20 cellular contexts compared by ENCODE assay signal in the genomic region with DNA sequence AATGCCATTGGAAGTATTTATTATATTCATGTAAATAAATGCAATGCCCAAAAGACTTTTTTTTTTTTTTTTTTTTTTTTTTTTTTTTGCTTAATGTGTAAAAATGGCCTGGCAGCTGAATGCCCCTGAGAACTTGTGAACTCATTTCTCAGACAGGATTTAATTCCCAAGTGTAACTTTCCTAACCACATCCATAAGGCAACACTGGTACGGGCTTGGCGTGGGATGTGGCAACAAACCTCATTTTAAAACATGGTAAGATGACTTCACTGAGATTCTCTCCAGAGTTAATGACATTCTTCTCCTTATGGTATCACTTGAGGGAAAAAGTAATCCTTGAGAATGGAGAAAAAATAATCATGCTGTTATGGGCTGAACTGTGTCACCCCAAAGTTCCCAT.
"Had no signal": no experiment of that assay in that cellular context is flagged by ENCODE, and none has a peak within 500 bp of the region (broad histone marks: within the 10 kb centered on the region; RNA-seq: fewer than 3 reads in every experiment).

No MANE protein-coding gene starts in this region.

- H3K4me3 ChIP-seq: ascending aorta, cardiac muscle cell, heart left ventricle, left ventricle myocardium inferior, right atrium auricular region had no signal

- H3K9me3 Mint-ChIP-seq: stimulated activated naive CD8-positive, alpha-beta T cell treated with anti-CD3 and anti-CD28 coated beads, Interleukin-15, amount 100 ng/mL, for 72 hours; type B pancreatic cell had no signal

- H3K9me3 ChIP-seq: ascending aorta, heart left ventricle, left ventricle myocardium inferior, right atrium auricular region had no signal

- H3K9ac ChIP-seq: SK-N-SH had no signal

- H3K36me3 Mint-ChIP-seq: type B pancreatic cell had no signal

- FAIRE-seq: frontal cortex, small intestine had no signal

- H3K27ac Mint-ChIP-seq: progenitor cell of endocrine pancreas; stimulated activated naive CD8-positive, alpha-beta T cell treated with anti-CD3 and anti-CD28 coated beads, Interleukin-15, amount 100 ng/mL, for 72 hours; type B pancreatic cell had no signal

- H3K27me3 ChIP-seq: ascending aorta, cardiac muscle cell, heart left ventricle, right atrium auricular region had no signal

- H3K36me3 ChIP-seq: ascending aorta, cardiac muscle cell, heart left ventricle, left ventricle myocardium inferior, right atrium auricular region had no signal

- H3K4me3 Mint-ChIP-seq: stimulated activated naive CD8-positive, alpha-beta T cell treated with anti-CD3 and anti-CD28 coated beads, Interleukin-15, amount 100 ng/mL, for 72 hours; type B pancreatic cell had no signal

- ATAC-seq: heart left ventricle; stimulated activated naive CD8-positive, alpha-beta T cell treated with anti-CD3 and anti-CD28 coated beads, Interleukin-15, amount 100 ng/mL, for 72 hours had no signal

- H3K27ac ChIP-seq: ascending aorta, cardiac muscle cell, heart left ventricle, left ventricle myocardium inferior, right atrium auricular region had no signal

- H3K4me2 ChIP-seq: SK-N-SH had no signal

- DNase-seq: activated CD4-positive, alpha-beta T cell treated with anti-CD3 and anti-CD28 coated beads, Interleukin-2, amount 50 U/mL, for 1 hour; activated CD8-positive, alpha-beta memory T cell treated with anti-CD3 and anti-CD28 coated beads, Interleukin-2, amount 50 U/mL, for 48 hours; activated effector memory CD4-positive, alpha-beta T cell treated with anti-CD3 and anti-CD28 coated beads, Interleukin-2, amount 50 U/mL, for 16 hours; activated naive CD4-positive, alpha-beta T cell treated with anti-CD3 and anti-CD28 coated beads, Interleukin-2, amount 50 U/mL, for 16 hours; activated T-cell treated with anti-CD3 and anti-CD28 coated beads, Interleukin-2, amount 50 U/mL, for 48 hours; heart left ventricle; left ventricle myocardium inferior; mammary epithelial cell; midbrain; occipital lobe; SK-N-SH; small intestine; stimulated activated CD4-positive, alpha-beta T cell treated with anti-CD3 and anti-CD28 coated beads, Interleukin-4, amount 100 ng/mL, for 1 hour; stimulated activated naive CD8-positive, alpha-beta T cell treated with anti-CD3 and anti-CD28 coated beads, Interleukin-15, amount 100 ng/mL, for 72 hours had no signal

- H3K4me1 ChIP-seq: heart left ventricle, left ventricle myocardium inferior, right atrium auricular region had no signal

- H3K4me1 Mint-ChIP-seq: stimulated activated naive CD8-positive, alpha-beta T cell treated with anti-CD3 and anti-CD28 coated beads, Interleukin-15, amount 100 ng/mL, for 72 hours had no signal
